In the genomic region with DNA sequence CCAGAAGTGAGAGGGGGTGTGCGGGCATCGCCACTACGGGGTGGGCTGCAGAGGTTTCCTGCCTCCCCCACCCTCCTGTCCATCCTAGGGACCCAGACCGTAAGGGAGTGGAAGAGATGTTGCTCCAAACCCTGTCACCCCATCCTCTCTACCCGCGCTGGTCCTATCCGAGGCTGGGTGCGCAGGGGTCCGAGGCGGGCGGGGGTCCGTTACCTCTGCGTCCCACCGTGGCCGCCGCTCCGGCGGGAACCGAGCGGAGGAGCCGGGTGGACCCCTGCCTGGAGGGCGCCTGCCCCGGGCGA, we compare ENCODE assay signal across 8 cellular contexts. TPM values are rescaled to one million over a fixed set of nuclear protein-coding genes. Genes with fewer than 3 reads are reported as not detected.
A peak's percentile ranks its signal among the peaks of the same experiment; 100 is the strongest.
DNase-seq lines count a peak whose midpoint lies in the region; ATAC-seq and TF ChIP-seq lines count a peak whose summit lies in the region.

No MANE protein-coding gene starts in this region.

- peak overlapping the region; percentile 81 for H3K9ac ChIP-seq in NT2/D1 (ENCODE audit: insufficient read length, low read depth)

- DNase-seq in ELF-1 (ENCODE audit: low read depth, low spot score) (peak; percentile 28), GM23338 (ENCODE audit: low spot score) (peak; percentile 27), NT2/D1 (ENCODE audit: low read depth, low spot score) (no peak), naive B cell (no peak), C1 segment of cervical spinal cord (lab: John Stamatoyannopoulos, UW) (no peak), iPS-NIHi11 (ENCODE audit: low spot score) (no peak)
- no peak for DNase-seq in effector memory CD4-positive, alpha-beta T cell
- DNase-seq in activated CD8-positive, alpha-beta memory T cell treated with anti-CD3 and anti-CD28 coated beads, Interleukin-2, amount 50 U/mL, for 48 hours = no peak

- H3K9me3 Mint-ChIP-seq in GM23338 = no peaks in the 10 kb centered on the region
- no peaks in the 10 kb centered on the region for H3K9me3 Mint-ChIP-seq in naive B cell

- ATAC-seq in GM23338 (peak; percentile 57), naive B cell (ENCODE audit: low read depth in 2 of 2) (peak; percentile 16 to 27)

- H3K4me1 ChIP-seq in GM23338 (ENCODE audit: insufficient read depth) (peaks cover 14% of the 10 kb centered on the region), NT2/D1 (ENCODE audit: insufficient read depth, insufficient read length) (peaks cover 3% of the 10 kb centered on the region)
- H3K4me1 ChIP-seq in effector memory CD4-positive, alpha-beta T cell (ENCODE audit: control insufficient read depth, insufficient read depth, low read length, poor library complexity, severe bottlenecking) = peaks cover 5% of the 10 kb centered on the region

- no peak overlapping the region for H3K27ac ChIP-seq in GM23338 (ENCODE audit: low read depth)
- peak overlapping the region; percentile 54 for H3K27ac ChIP-seq in effector memory CD4-positive, alpha-beta T cell (ENCODE audit: insufficient read depth, low read length, poor library complexity, severe bottlenecking)

- no peaks in the 10 kb centered on the region for H3K36me3 ChIP-seq in GM23338 (ENCODE audit: insufficient read depth)
- H3K36me3 ChIP-seq in NT2/D1 (ENCODE audit: insufficient read depth, insufficient read length, low read length) = no peaks in the 10 kb centered on the region
- H3K36me3 ChIP-seq in effector memory CD4-positive, alpha-beta T cell (ENCODE audit: control insufficient read depth, insufficient read depth, low read length) = no peaks in the 10 kb centered on the region

- peak overlapping the region; percentile 100 for H3K4me2 ChIP-seq in GM23338

- H3K4me3 Mint-ChIP-seq in GM23338 (peak overlapping the region; percentile 82), naive B cell (peak overlapping the region; percentile 66 to 95 (median 84))

- peaks cover 21% of the 10 kb centered on the region for H4K20me1 ChIP-seq in GM23338 (replicated peaks; ENCODE audit: insufficient read depth)

- peaks cover 9% of the 10 kb centered on the region for H3K79me2 ChIP-seq in GM23338 (replicated peaks; ENCODE audit: insufficient read depth)

- peak overlapping the region; percentile 74 for H2AFZ ChIP-seq in GM23338

- H3K27me3 Mint-ChIP-seq in GM23338 (ENCODE audit: insufficient read depth, low read depth, poor library complexity) (peaks cover 28% of the 10 kb centered on the region), naive B cell (peaks cover 24 to 49% (median 27%) of the 10 kb centered on the region in 3 donors)

- H3K27ac Mint-ChIP-seq in GM23338 = no peak overlapping the region
- H3K27ac Mint-ChIP-seq in naive B cell = no peak overlapping the region

- peak overlapping the region; percentile 91 for H3K4me3 ChIP-seq in GM23338
- H3K4me3 ChIP-seq in NT2/D1 (ENCODE audit: insufficient read length, low read depth) = peak overlapping the region; percentile 66
- peak overlapping the region; percentile 88 for H3K4me3 ChIP-seq in effector memory CD4-positive, alpha-beta T cell (ENCODE audit: insufficient read depth, low read depth, low read length, poor library complexity, severe bottlenecking)

- H3K27me3 ChIP-seq in GM23338 (ENCODE audit: insufficient read depth) = peaks cover 58% of the 10 kb centered on the region
- peaks cover 33% of the 10 kb centered on the region for H3K27me3 ChIP-seq in NT2/D1 (ENCODE audit: insufficient read depth, insufficient read length)
- H3K27me3 ChIP-seq in effector memory CD4-positive, alpha-beta T cell (replicated peaks; ENCODE audit: control insufficient read depth, insufficient read depth, low read length, poor library complexity, severe bottlenecking) = no peaks in the 10 kb centered on the region

- H3K9me3 ChIP-seq in NT2/D1 (ENCODE audit: insufficient read depth, low read length) = no peaks in the 10 kb centered on the region
- H3K9me3 ChIP-seq in effector memory CD4-positive, alpha-beta T cell (ENCODE audit: control insufficient read depth, low read length) = no peaks in the 10 kb centered on the region

- H3F3A ChIP-seq in GM23338 (replicated peaks; ENCODE audit: low read depth) = peaks cover 15% of the 10 kb centered on the region

- no peaks in the 10 kb centered on the region; the same call in 2 of the 3 replicates for H3K36me3 Mint-ChIP-seq in GM23338 (ENCODE audit: low read depth)
- H3K36me3 Mint-ChIP-seq in naive B cell = no peaks in the 10 kb centered on the region

- TF ChIP-seq CTCF in GM23338 (conservative IDR thresholded peaks at IDR 0.05; ENCODE audit: low read depth in 2 of 2) = no peak

- H3K9me2 ChIP-seq in GM23338 (ENCODE audit: insufficient read depth) = no peaks in the 10 kb centered on the region

- H3K4me1 Mint-ChIP-seq in GM23338 (peaks cover 5% of the 10 kb centered on the region; the same call in 2 of the 3 replicates), naive B cell (peaks cover 5 to 17% (median 13%) of the 10 kb centered on the region in 3 donors)

TF ChIP-seq in GM23338, 12 proteins besides CTCF, POLR2A, EP300 and RAD21:
- TF ChIP-seq POLR2AphosphoS5 (IDR thresholded peaks at IDR 0.05; ENCODE audit: low read depth) (no peak), ZNF331 (CRISPR knock-in tag; IDR thresholded peaks at IDR 0.05; ENCODE audit: low read depth) (no peak)

RNA-seq across cellular contexts. Expression of a gene that starts 0.2 kb away (rescaled TPM):
- total RNA-seq in GM23338 (2014; rRNA removed; shearing (Covaris generic)) = 6.6 and 7.5 TPM in 2 replicates
- polyA plus RNA-seq in GM23338 (2016; fragmentation: Nextera tagmentation; extraction: Ambion mirVana) (1.4 and 2.1 TPM in 2 replicates), naive B cell (ENCODE audit: low read depth in 6 of 6) (under 1 TPM in 3 of 6 donors, not detected in 3; 0.03 to 0.05 (median 0.04) TPM)

Comparison
In these comparisons a context has a peak if more than half of its experiments do, and no peak if none do; other contexts are left out.
1. DNase-seq: peak in ELF-1 (single experiment) and GM23338 (single experiment); none in NT2/D1 (single experiment), effector memory CD4-positive, alpha-beta T cell (0 of 3), naive B cell (single experiment), C1 segment of cervical spinal cord (0 of 14), activated CD8-positive, alpha-beta memory T cell treated with anti-CD3 and anti-CD28 coated beads, Interleukin-2, amount 50 U/mL, for 48 hours (single experiment) and iPS-NIHi11 (single experiment).
2. Peak in every context shown above with its lines, with median percentiles within 50 percentile points of each other: H3K4me3 ChIP-seq.